Comparison of ENCODE assay signal across 8 cellular contexts in the genomic region with DNA sequence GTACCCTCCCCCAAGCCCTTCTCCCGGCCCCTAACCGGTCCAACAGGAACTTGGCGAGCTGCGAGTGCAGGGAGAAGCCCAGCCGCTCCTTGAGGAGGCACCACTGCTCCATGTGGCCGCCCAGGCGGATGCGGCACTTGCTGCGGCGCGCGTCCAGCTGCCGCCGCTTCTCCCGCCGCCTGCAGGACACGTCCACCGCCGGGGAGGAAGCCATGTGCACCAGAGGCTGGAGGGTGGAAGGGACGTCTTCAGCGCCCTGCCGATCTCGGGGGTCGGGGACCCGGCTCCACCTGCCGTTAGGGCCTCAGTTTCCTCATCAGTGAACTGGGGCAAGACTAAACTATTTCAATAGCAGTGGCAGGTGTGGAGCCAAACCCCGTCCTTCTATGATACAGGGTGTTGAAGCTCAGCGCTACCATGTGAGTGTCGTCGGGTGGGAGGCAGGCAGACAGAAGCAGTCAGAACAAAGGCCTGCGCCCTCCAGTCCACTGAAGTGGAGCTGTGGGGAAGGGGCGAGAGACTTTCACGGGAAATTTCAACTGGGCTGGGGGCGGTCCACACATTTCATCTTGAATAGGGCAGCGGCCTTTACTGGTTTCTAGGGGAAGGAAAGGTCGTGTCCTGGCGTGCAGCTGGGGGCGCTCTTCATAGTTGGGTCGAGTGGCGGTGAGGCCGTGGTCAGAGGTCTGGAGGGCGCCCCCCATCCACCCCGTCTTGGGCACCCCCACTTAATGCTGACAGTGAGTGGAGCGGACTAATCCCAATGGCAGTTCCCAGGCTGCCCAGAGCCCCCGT. TPM values are rescaled to one million over a fixed set of nuclear protein-coding genes. Genes with fewer than 3 reads are reported as not detected.
A peak's percentile ranks its signal among the peaks of the same experiment; 100 is the strongest.
DNase-seq lines count a peak whose midpoint lies in the region; ATAC-seq and TF ChIP-seq lines count a peak whose summit lies in the region.

No MANE protein-coding gene starts in this region.

- H3K9ac ChIP-seq in iPS-18a (ENCODE audit: low read length): peak overlapping the region; percentile 66

- H3K9me3 ChIP-seq in Panc1 (ENCODE audit: control insufficient read depth, insufficient read depth, low read depth, low read length) (no peaks in the 10 kb centered on the region), iPS-18a (ENCODE audit: control insufficient read depth, low read depth, low read length) (no peaks in the 10 kb centered on the region), gastrocnemius medialis (no peaks in the 10 kb centered on the region)

- BruUV-seq in Panc1 (replicated peaks; lab: Mats Ljungman, UMichigan): no TSS peak

- TF ChIP-seq POLR2A in gastrocnemius medialis (IDR thresholded peaks at IDR 0.05): no peak

- peak overlapping the region; percentile 69 to 91 for H3K4me3 ChIP-seq in Panc1 (ENCODE audit: low read depth in 2 of 2, low read length in 2 of 2)
- peak overlapping the region; percentile 59 for H3K4me3 ChIP-seq in iPS-18a (ENCODE audit: low read length)
- peak overlapping the region; percentile 68 to 87 (median 72) for H3K4me3 ChIP-seq in gastrocnemius medialis

- in situ Hi-C loops in Panc1 (cut with HindIII; ENCODE audit: low pct_unique_long_range_greater_than_20kb, low sequenced_read_pairs) (no loop called here), gastrocnemius medialis (cut with MboI; ENCODE audit: low sequenced_read_pairs in 4 of 4) (no loop called here)

- peak overlapping the region; percentile 94 for H3K27ac ChIP-seq in Panc1 (ENCODE audit: low read length)
- peak overlapping the region; percentile 5 for H3K27ac ChIP-seq in iPS-18a (ENCODE audit: low read length)
- peak overlapping the region; percentile 86 to 98 (median 94) for H3K27ac ChIP-seq in gastrocnemius medialis

- peaks cover 17% of the 10 kb centered on the region for H3K4me1 ChIP-seq in Panc1 (ENCODE audit: control insufficient read depth, insufficient read depth, low read length)
- H3K4me1 ChIP-seq in iPS-18a (ENCODE audit: control insufficient read depth, low read depth, low read length): peaks cover 10% of the 10 kb centered on the region
- H3K4me1 ChIP-seq in gastrocnemius medialis: peaks cover 16 to 32% of the 10 kb centered on the region in 2 donors

- ATAC-seq in GM21515 (IDR thresholded peaks at IDR 0.05; ENCODE audit: unreplicated experiment) (peak; percentile 37), Panc1 (peak; percentile 63), gastrocnemius medialis (peak; percentile 39 to 55)

- peak; percentile 37 to 92 (median 85) for DNase-seq in NCI-H1417 (lab: John Stamatoyannopoulos, UW)
- no peak for DNase-seq in NCI-H1417 treated with DMSO at 0.1 percent for 48 hours (lab: John Stamatoyannopoulos, UW)
- DNase-seq in HT1080 (ENCODE audit: low read depth): peak; percentile 52
- DNase-seq in Panc1 (ENCODE audit: low read depth, low spot score): no peak
- peak; percentile 80 for DNase-seq in astrocyte of the hippocampus (ENCODE audit: low read depth, low spot score)
- peak in 1 of 2 donors; percentile 72 for DNase-seq in gastrocnemius medialis

- intact Hi-C loops in Panc1 (cut with micrococcal nuclease; ENCODE audit: unreplicated experiment) (no loop called here), gastrocnemius medialis (cut with DNase I; ENCODE audit: low total_unique reads) (no loop called here)

- POLR2A ChIA-PET in Panc1 (lab: Charles Lee): interaction anchor here (0.9 kb wide), 1 partner anchor 15 kb away, joined by 3 read pairs; no protein-coding TSS in a partner anchor

- CTCF ChIA-PET in Panc1 (lab: Charles Lee): interaction anchor here (0.6 kb wide), 3 partner anchors 14 to 50 kb away, joined by 3 to 5 read pairs (median 3); no protein-coding TSS in a partner anchor

- TF ChIP-seq CTCF in Panc1 (IDR thresholded peaks at IDR 0.05): peak; percentile 77
- TF ChIP-seq CTCF in gastrocnemius medialis (IDR thresholded peaks at IDR 0.05 in 4 of 5, conservative IDR thresholded peaks at IDR 0.05 in 1 of 5): peak; percentile 4 to 49 (median 44)

- H3K27me3 ChIP-seq in Panc1 (ENCODE audit: control insufficient read depth, insufficient read depth, low read length) (peaks cover 3% of the 10 kb centered on the region; the same call in 1 of the 2 replicates), iPS-18a (ENCODE audit: control insufficient read depth, insufficient read depth, low read length) (peaks cover 30% of the 10 kb centered on the region), gastrocnemius medialis (no peaks in the 10 kb centered on the region)

- H3K36me3 ChIP-seq in Panc1 (ENCODE audit: control insufficient read depth, insufficient read depth, low read length) (peaks cover 3% of the 10 kb centered on the region), iPS-18a (ENCODE audit: control insufficient read depth, low read depth, low read length) (peaks cover 18% of the 10 kb centered on the region), gastrocnemius medialis (peaks cover 0 to 5% of the 10 kb centered on the region in 2 donors)

RNA-seq across cellular contexts. Expression of a gene that starts 0.6 kb away (rescaled TPM):
- total RNA-seq in HT1080 (2014; rRNA removed; shearing (Covaris generic)): 23.5 and 25.8 TPM in 2 replicates
- 18.0 and 19.8 TPM in 2 replicates for polyA plus RNA-seq in HT1080 (2015; cell fraction: cytosol; rRNA removed)
- 272 and 313 TPM in 2 replicates for polyA plus RNA-seq in HT1080 (2015; cell fraction: nucleus; rRNA removed)
- 62.3 TPM for total RNA-seq in Panc1 (2021; ENCODE audit: unreplicated experiment)
- 64.1 TPM for polyA plus RNA-seq in Panc1 (2012; ENCODE audit: insufficient read length)
- 10 to 100 TPM in 3 of 4 donors, 1 to 10 TPM in 1; 8.0 to 38.0 (median 13.9) TPM for total RNA-seq in gastrocnemius medialis

RNA-seq across cellular contexts. Expression of a gene that starts 20.3 kb away (rescaled TPM):
- total RNA-seq in HT1080 (2014; rRNA removed; shearing (Covaris generic)): 27.3 and 28.0 TPM in 2 replicates
- 20.2 and 22.2 TPM in 2 replicates for polyA plus RNA-seq in HT1080 (2015; cell fraction: cytosol; rRNA removed)
- polyA plus RNA-seq in HT1080 (2015; cell fraction: nucleus; rRNA removed): 14.1 and 17.0 TPM in 2 replicates
- total RNA-seq in Panc1 (2021; ENCODE audit: unreplicated experiment): 36.2 TPM
- polyA plus RNA-seq in Panc1 (2012; ENCODE audit: insufficient read length): 33.1 TPM
- 10 to 100 TPM; 41.9 to 81.0 (median 59.0) TPM for total RNA-seq in gastrocnemius medialis

RNA-seq across cellular contexts. Expression of a gene that starts 32.6 kb away (rescaled TPM):
- total RNA-seq in HT1080 (2014; rRNA removed; shearing (Covaris generic)): 29.2 and 36.2 TPM in 2 replicates
- 25.2 and 27.8 TPM in 2 replicates for polyA plus RNA-seq in HT1080 (2015; cell fraction: cytosol; rRNA removed)
- polyA plus RNA-seq in HT1080 (2015; cell fraction: nucleus; rRNA removed): 38.6 and 42.0 TPM in 2 replicates
- 23.9 TPM for total RNA-seq in Panc1 (2021; ENCODE audit: unreplicated experiment)
- 28.4 TPM for polyA plus RNA-seq in Panc1 (2012; ENCODE audit: insufficient read length)
- total RNA-seq in gastrocnemius medialis: 10 to 100 TPM; 15.7 to 26.4 (median 22.8) TPM

RNA-seq across cellular contexts. Expression of a gene that starts 47.7 kb away (rescaled TPM):
- total RNA-seq in HT1080 (2014; rRNA removed; shearing (Covaris generic)): 5.7 and 7.0 TPM in 2 replicates
- 4.4 and 5.4 TPM in 2 replicates for polyA plus RNA-seq in HT1080 (2015; cell fraction: cytosol; rRNA removed)
- polyA plus RNA-seq in HT1080 (2015; cell fraction: nucleus; rRNA removed): 16.3 and 18.9 TPM in 2 replicates
- total RNA-seq in Panc1 (2021; ENCODE audit: unreplicated experiment): 7.1 TPM
- polyA plus RNA-seq in Panc1 (2012; ENCODE audit: insufficient read length): 5.3 TPM
- total RNA-seq in gastrocnemius medialis: 1 to 10 TPM in 3 of 4 donors, under 1 TPM in 1; 0.22 to 2.8 (median 2.0) TPM

Comparison
In these comparisons a context has a peak if more than half of its experiments do, and no peak if none do; other contexts are left out.
1. DNase-seq: peak in NCI-H1417 (3 of 3), HT1080 (single experiment) and astrocyte of the hippocampus (single experiment); none in NCI-H1417 treated with DMSO at 0.1 percent for 48 hours (single experiment) and Panc1 (single experiment).
2. H3K27ac ChIP-seq: peak in every context shown above with its lines; median percentile 94 in Panc1; 94 in gastrocnemius medialis; 5 in iPS-18a.
3. Peak in every context shown above with its lines, with median percentiles within 50 percentile points of each other: ATAC-seq and H3K4me3 ChIP-seq.